ENCODE assay signal across 1 cellular context in the genomic region with DNA sequence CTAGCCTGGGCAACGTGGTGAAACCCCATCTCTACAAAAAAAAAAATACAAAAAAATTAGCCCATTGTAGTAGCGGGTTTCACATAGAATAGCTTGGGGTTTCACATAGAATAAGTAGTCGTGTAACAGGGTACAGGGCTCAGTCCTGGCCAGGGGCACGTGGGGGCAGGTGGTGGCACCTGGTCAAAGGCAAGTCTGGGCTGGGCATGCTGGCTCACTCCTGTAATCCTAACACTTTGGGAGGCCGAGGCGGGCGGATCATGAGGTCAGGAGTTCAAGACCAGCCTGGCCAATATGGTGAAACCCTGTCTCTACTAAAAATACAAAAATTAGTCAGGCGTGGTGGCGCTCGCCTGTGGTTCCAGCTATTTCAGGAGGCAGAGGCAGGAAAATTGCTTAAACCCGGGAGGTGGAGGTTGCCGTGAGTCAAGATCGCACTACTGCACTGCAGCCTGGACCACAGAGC.
TF ChIP-seq lines count a peak whose summit lies in the region.
"Not testable (repeated sequence)": the region's sequence is repeated elsewhere in the genome, so short reads cannot be mapped to it uniquely, and the experiment has no call there.

No MANE protein-coding gene starts in this region.

TF ChIP-seq in K562, 482 proteins besides CTCF, POLR2A, EP300 and RAD21 (continued from another document and continues in another):
- TF ChIP-seq, protein P1, sequence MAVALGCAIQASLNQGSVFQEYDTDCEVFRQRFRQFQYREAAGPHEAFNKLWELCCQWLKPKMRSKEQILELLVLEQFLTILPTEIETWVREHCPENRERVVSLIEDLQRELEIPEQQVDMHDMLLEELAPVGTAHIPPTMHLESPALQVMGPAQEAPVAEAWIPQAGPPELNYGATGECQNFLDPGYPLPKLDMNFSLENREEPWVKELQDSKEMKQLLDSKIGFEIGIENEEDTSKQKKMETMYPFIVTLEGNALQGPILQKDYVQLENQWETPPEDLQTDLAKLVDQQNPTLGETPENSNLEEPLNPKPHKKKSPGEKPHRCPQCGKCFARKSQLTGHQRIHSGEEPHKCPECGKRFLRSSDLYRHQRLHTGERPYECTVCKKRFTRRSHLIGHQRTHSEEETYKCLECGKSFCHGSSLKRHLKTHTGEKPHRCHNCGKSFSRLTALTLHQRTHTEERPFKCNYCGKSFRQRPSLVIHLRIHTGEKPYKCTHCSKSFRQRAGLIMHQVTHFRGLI (CRISPR knock-in tag; IDR thresholded peaks at IDR 0.05) = 0 out of 2 replicates have a peak, but pooled peaks have one; percentile 39
- TF ChIP-seq SMARCA4 (IDR thresholded peaks at IDR 0.05) = peak; percentile 21; the same call in 1 of the 2 replicates
- TF ChIP-seq, protein P2, sequence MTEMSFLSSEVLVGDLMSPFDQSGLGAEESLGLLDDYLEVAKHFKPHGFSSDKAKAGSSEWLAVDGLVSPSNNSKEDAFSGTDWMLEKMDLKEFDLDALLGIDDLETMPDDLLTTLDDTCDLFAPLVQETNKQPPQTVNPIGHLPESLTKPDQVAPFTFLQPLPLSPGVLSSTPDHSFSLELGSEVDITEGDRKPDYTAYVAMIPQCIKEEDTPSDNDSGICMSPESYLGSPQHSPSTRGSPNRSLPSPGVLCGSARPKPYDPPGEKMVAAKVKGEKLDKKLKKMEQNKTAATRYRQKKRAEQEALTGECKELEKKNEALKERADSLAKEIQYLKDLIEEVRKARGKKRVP (CRISPR knock-in tag; IDR thresholded peaks at IDR 0.05) = 0 out of 2 replicates have a peak, but pooled peaks have one; percentile 31
- 0 out of 2 replicates have a peak, but pooled peaks have one; percentile 21 for TF ChIP-seq ZNF76 (CRISPR knock-in tag; IDR thresholded peaks at IDR 0.05; ENCODE audit: borderline replicate concordance)
- 0 out of 4 replicates have a peak, but pooled peaks of 1 of the 2 experiments have one; percentile 75 for TF ChIP-seq CSDE1 (IDR thresholded peaks at IDR 0.05)
- 0 out of 2 replicates have a peak, but pooled peaks have one; percentile 28 for TF ChIP-seq ZNF175 (CRISPR knock-in tag; IDR thresholded peaks at IDR 0.05; ENCODE audit: low read depth)
- TF ChIP-seq ASH1L (IDR thresholded peaks at IDR 0.05; ENCODE audit: borderline replicate concordance, low read depth, partially characterized antibody) = peak; percentile 57
- TF ChIP-seq, protein P3, sequence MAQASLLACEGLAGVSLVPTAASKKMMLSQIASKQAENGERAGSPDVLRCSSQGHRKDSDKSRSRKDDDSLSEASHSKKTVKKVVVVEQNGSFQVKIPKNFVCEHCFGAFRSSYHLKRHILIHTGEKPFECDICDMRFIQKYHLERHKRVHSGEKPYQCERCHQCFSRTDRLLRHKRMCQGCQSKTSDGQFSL (CRISPR knock-in tag; IDR thresholded peaks at IDR 0.05) = not testable (repeated sequence)
- TF ChIP-seq, protein P3 (tag; IDR thresholded peaks at IDR 0.05) = 0 out of 4 replicates have a peak, but pooled peaks of 1 of the 2 experiments have one; percentile 43
- TF ChIP-seq ARNT (IDR thresholded peaks at IDR 0.05) = 0 out of 4 replicates have a peak, but pooled peaks of 1 of the 2 experiments have one; percentile 24
- peak; percentile 31; the same call in 1 of the 2 replicates for TF ChIP-seq ZNF12 (CRISPR knock-in tag; IDR thresholded peaks at IDR 0.05)
- TF ChIP-seq, protein P4, sequence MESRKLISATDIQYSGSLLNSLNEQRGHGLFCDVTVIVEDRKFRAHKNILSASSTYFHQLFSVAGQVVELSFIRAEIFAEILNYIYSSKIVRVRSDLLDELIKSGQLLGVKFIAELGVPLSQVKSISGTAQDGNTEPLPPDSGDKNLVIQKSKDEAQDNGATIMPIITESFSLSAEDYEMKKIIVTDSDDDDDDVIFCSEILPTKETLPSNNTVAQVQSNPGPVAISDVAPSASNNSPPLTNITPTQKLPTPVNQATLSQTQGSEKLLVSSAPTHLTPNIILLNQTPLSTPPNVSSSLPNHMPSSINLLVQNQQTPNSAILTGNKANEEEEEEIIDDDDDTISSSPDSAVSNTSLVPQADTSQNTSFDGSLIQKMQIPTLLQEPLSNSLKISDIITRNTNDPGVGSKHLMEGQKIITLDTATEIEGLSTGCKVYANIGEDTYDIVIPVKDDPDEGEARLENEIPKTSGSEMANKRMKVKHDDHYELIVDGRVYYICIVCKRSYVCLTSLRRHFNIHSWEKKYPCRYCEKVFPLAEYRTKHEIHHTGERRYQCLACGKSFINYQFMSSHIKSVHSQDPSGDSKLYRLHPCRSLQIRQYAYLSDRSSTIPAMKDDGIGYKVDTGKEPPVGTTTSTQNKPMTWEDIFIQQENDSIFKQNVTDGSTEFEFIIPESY (CRISPR knock-in tag; IDR thresholded peaks at IDR 0.05) = peak; percentile 35; the same call in 1 of the 2 replicates
- TF ChIP-seq LARP7 (IDR thresholded peaks at IDR 0.05) = peak; percentile 71; the same call in 1 of the 2 replicates
- 0 out of 2 replicates have a peak, but pooled peaks have one; percentile 43 for TF ChIP-seq MEF2D (tag; conservative IDR thresholded peaks at IDR 0.05; ENCODE audit: low read depth)
- TF ChIP-seq MECOM (CRISPR knock-in tag; IDR thresholded peaks at IDR 0.05) = peak; percentile 83
- peak; percentile 56; the same call in 1 of the 2 replicates for TF ChIP-seq BCOR (IDR thresholded peaks at IDR 0.05)
- 0 out of 2 replicates have a peak, but pooled peaks have one; percentile 28 for TF ChIP-seq NKRF (IDR thresholded peaks at IDR 0.05; ENCODE audit: borderline replicate concordance)
- TF ChIP-seq MIER1 (IDR thresholded peaks at IDR 0.05; ENCODE audit: low read depth) = 0 out of 2 replicates have a peak, but pooled peaks have one; percentile 68
- TF ChIP-seq ZNF197 (CRISPR knock-in tag; IDR thresholded peaks at IDR 0.05; ENCODE audit: low read depth) = 0 out of 2 replicates have a peak, but pooled peaks have one; percentile 25
- TF ChIP-seq HINFP (tag; conservative IDR thresholded peaks at IDR 0.05; ENCODE audit: low read depth) = peak; percentile 26
- TF ChIP-seq TRIM24 (IDR thresholded peaks at IDR 0.05) = 0 out of 4 replicates have a peak, but pooled peaks of 1 of the 2 experiments have one; percentile 22
- TF ChIP-seq MTA1 (IDR thresholded peaks at IDR 0.05; ENCODE audit: borderline replicate concordance) = peak; percentile 16; the same call in 1 of the 2 replicates
- peak; percentile 84; the same call in 1 of the 2 replicates for TF ChIP-seq NFRKB (IDR thresholded peaks at IDR 0.05; ENCODE audit: low read depth)
- TF ChIP-seq TRIM28 (IDR thresholded peaks at IDR 0.05) = 0 out of 2 replicates have a peak, but pooled peaks have one; percentile 42
- 0 out of 2 replicates have a peak, but pooled peaks have one; percentile 23 for TF ChIP-seq NR2C2 (CRISPR knock-in tag; IDR thresholded peaks at IDR 0.05)
- TF ChIP-seq NR2C2 (tag; IDR thresholded peaks at IDR 0.05) = peak; percentile 43; the same call in 1 of the 2 replicates
- peak; percentile 62; the same call in 1 of the 2 replicates for TF ChIP-seq CREB3 (tag; conservative IDR thresholded peaks at IDR 0.05; ENCODE audit: low read depth)
- TF ChIP-seq EHMT2 (IDR thresholded peaks at IDR 0.05) = 0 out of 2 replicates have a peak, but pooled peaks have one; percentile 9
- TF ChIP-seq, protein P5, sequence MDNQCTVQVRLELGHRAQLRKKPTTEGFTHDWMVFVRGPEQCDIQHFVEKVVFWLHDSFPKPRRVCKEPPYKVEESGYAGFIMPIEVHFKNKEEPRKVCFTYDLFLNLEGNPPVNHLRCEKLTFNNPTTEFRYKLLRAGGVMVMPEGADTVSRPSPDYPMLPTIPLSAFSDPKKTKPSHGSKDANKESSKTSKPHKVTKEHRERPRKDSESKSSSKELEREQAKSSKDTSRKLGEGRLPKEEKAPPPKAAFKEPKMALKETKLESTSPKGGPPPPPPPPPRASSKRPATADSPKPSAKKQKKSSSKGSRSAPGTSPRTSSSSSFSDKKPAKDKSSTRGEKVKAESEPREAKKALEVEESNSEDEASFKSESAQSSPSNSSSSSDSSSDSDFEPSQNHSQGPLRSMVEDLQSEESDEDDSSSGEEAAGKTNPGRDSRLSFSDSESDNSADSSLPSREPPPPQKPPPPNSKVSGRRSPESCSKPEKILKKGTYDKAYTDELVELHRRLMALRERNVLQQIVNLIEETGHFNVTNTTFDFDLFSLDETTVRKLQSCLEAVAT (IDR thresholded peaks at IDR 0.05) = 0 out of 4 replicates have a peak, but pooled peaks of 1 of the 2 experiments have one; percentile 10
- TF ChIP-seq E2F6 (IDR thresholded peaks at IDR 0.05; ENCODE audit: borderline replicate concordance in 1 of 2, extremely low read depth in 1 of 2, insufficient read depth in 1 of 2, insufficient read length in 1 of 2, low read depth in 1 of 2, low read length in 1 of 2, poor library complexity in 1 of 2, severe bottlenecking in 1 of 2) = peak in 1 of 2 experiments; percentile 45
- TF ChIP-seq PHB2 (IDR thresholded peaks at IDR 0.05; ENCODE audit: low read depth) = peak; percentile 57; the same call in 1 of the 2 replicates
- TF ChIP-seq DMBX1 (CRISPR knock-in tag; IDR thresholded peaks at IDR 0.05; ENCODE audit: borderline replicate concordance) = peak; percentile 81; the same call in 1 of the 2 replicates
- TF ChIP-seq ZNF609 (CRISPR knock-in tag; IDR thresholded peaks at IDR 0.05; ENCODE audit: borderline replicate concordance) = peak; percentile 63; the same call in 1 of the 2 replicates
- TF ChIP-seq HDAC8 (tag; IDR thresholded peaks at IDR 0.05) = peak; percentile 84
- peak; percentile 49; the same call in 1 of the 2 replicates for TF ChIP-seq ARID2 (IDR thresholded peaks at IDR 0.05)
